ENCODE assay signal across 8 cellular contexts in genomic region chr19:46728693-46729339, GRCh38. TPM values are rescaled to one million over a fixed set of nuclear protein-coding genes. Genes with fewer than 3 reads are reported as not detected.
DNase-seq lines count a peak whose midpoint lies in the region; ATAC-seq and TF ChIP-seq lines count a peak whose summit lies in the region.

No MANE protein-coding gene starts in this region.

- CTCF ChIA-PET in activated B cell treated with CpG ODN at 0.5 μM for 24 hours (lab: Charles Lee): interaction anchor here (0.7 to 9.3 kb wide), 24 partner anchors 8 to 207 kb away, joined by 3 to 168 read pairs (median 5); partner anchors contain the start of genes DACT3 and PRKD2

- TF ChIP-seq CTCF in activated B cell treated with CpG ODN at 0.5 μM for 24 hours (IDR thresholded peaks at IDR 0.05): no peak

- ATAC-seq in activated B cell treated with CpG ODN at 0.5 μM for 24 hours (ENCODE audit: low read depth) (peak; percentile 97), HG02678 (IDR thresholded peaks at IDR 0.05; ENCODE audit: unreplicated experiment) (no peak)

- peaks cover 90% of the 10 kb centered on the region for H3K36me3 Mint-ChIP-seq in activated B cell treated with CpG ODN at 0.5 μM for 24 hours (ENCODE audit: low read depth)

- H3K4me1 Mint-ChIP-seq in activated B cell treated with CpG ODN at 0.5 μM for 24 hours: peaks cover 30% of the 10 kb centered on the region

- DNase-seq in DMS53 (lab: John Stamatoyannopoulos, UW) (peak; percentile 85), KBM-7 (peak; percentile 64), activated B cell treated with CpG ODN at 0.5 μM for 24 hours (peak; percentile 82), T47D (ENCODE audit: low read depth in 1 of 2, low spot score in 1 of 2) (peak; percentile 59 to 65), NCI-H526 treated with DMSO at 0.1 percent for 48 hours (lab: John Stamatoyannopoulos, UW) (no peak)
- peak; percentile 74 to 77 for DNase-seq in stimulated activated CD4-positive, alpha-beta T cell treated with anti-CD3 and anti-CD28 coated beads, Interleukin-4, amount 100 ng/mL, for 48 hours (ENCODE audit: low read depth in 2 of 2)

- peak overlapping the region; percentile 65 for H3K27ac ChIP-seq in layer of hippocampus (ENCODE audit: low read depth, low read length)

- H3K4me3 Mint-ChIP-seq in activated B cell treated with CpG ODN at 0.5 μM for 24 hours: no peak overlapping the region

- intact Hi-C loops in activated B cell treated with CpG ODN at 0.5 μM for 24 hours (cut with micrococcal nuclease): loop anchor here (1.0 kb wide), 5 partner anchors 10 to 200 kb away; no protein-coding TSS in a partner anchor

- H3K27me3 ChIP-seq in layer of hippocampus (ENCODE audit: control insufficient read depth, insufficient read depth, low read length): no peaks in the 10 kb centered on the region

- no peaks in the 10 kb centered on the region for H3K27me3 Mint-ChIP-seq in activated B cell treated with CpG ODN at 0.5 μM for 24 hours

- in situ Hi-C loops in KBM-7 (cut with MboI; ENCODE audit: low pct_unique_long_range_greater_than_20kb, low sequenced_read_pairs) (no loop called here), T47D (cut with HindIII; ENCODE audit: low pct_unique_long_range_greater_than_20kb, low sequenced_read_pairs) (no loop called here)

- H3K27ac Mint-ChIP-seq in activated B cell treated with CpG ODN at 0.5 μM for 24 hours: no peak overlapping the region

- POLR2A ChIA-PET in activated B cell treated with CpG ODN at 0.5 μM for 24 hours (lab: Charles Lee): interaction anchor here (0.6 to 3.8 kb wide), 8 partner anchors 10 to 67 kb away, joined by 3 to 27 read pairs (median 6); partner anchors contain the start of gene DACT3

- H3K9me3 Mint-ChIP-seq in activated B cell treated with CpG ODN at 0.5 μM for 24 hours: no peaks in the 10 kb centered on the region

RNA-seq across cellular contexts. Expression of gene PRKD2, which starts 11.9 kb away (rescaled TPM):
- total RNA-seq in activated B cell treated with CpG ODN at 0.5 μM for 24 hours: 157 and 191 TPM in 2 replicates

RNA-seq across cellular contexts. Expression of gene FKRP, which starts 17.0 kb away (rescaled TPM):
- total RNA-seq in activated B cell treated with CpG ODN at 0.5 μM for 24 hours: 28.3 and 35.8 TPM in 2 replicates

RNA-seq across cellular contexts. Expression of gene STRN4, which starts 17.4 kb away (rescaled TPM):
- total RNA-seq in activated B cell treated with CpG ODN at 0.5 μM for 24 hours: 83.9 and 90.4 TPM in 2 replicates

RNA-seq across cellular contexts. Expression of gene SLC1A5, which starts 59.6 kb away (rescaled TPM):
- total RNA-seq in activated B cell treated with CpG ODN at 0.5 μM for 24 hours: 70.7 and 77.9 TPM in 2 replicates
